Comparison of ENCODE assay signal across 7 cellular contexts in genomic region chr9:39464122-39464777, GRCh38.
A peak's percentile ranks its signal among the peaks of the same experiment; 100 is the strongest.
DNase-seq lines count a peak whose midpoint lies in the region; ATAC-seq and TF ChIP-seq lines count a peak whose summit lies in the region.
"Not testable (repeated sequence)": the region's sequence is repeated elsewhere in the genome, so short reads cannot be mapped to it uniquely, and the experiment has no call there.

No MANE protein-coding gene starts in this region.

- H3K9me3 Mint-ChIP-seq in activated B cell treated with CpG ODN at 0.5 μM for 24 hours = not testable (repeated sequence)

- H3K4me3 ChIP-seq in mammary epithelial cell (replicated peaks in 1 of 3; ENCODE audit: insufficient read depth in 1 of 3, low read depth in 2 of 3, low read length in 3 of 3) (peak overlapping the region; percentile 44 to 51 (median 48)), iPS-20b (ENCODE audit: low read length) (peak overlapping the region; percentile 67), skeletal muscle satellite cell (ENCODE audit: low read length) (peak overlapping the region; percentile 65)

- H3K27me3 Mint-ChIP-seq in activated B cell treated with CpG ODN at 0.5 μM for 24 hours = not testable (repeated sequence)

- H3K4me1 ChIP-seq in mammary epithelial cell (ENCODE audit: insufficient read depth, low read length); iPS-20b (ENCODE audit: insufficient read depth, low read length); skeletal muscle satellite cell (ENCODE audit: control insufficient read depth, insufficient read depth, low read length): not testable (repeated sequence)

- not testable (repeated sequence) for H3K4me1 Mint-ChIP-seq in activated B cell treated with CpG ODN at 0.5 μM for 24 hours

- H3K27ac Mint-ChIP-seq in activated B cell treated with CpG ODN at 0.5 μM for 24 hours = peak overlapping the region; percentile 92

- H3K4me2 ChIP-seq in mammary epithelial cell (ENCODE audit: insufficient read depth, low read depth, low read length) = peak overlapping the region; percentile 80
- H3K4me2 ChIP-seq in skeletal muscle satellite cell (ENCODE audit: low read length) = peak overlapping the region; percentile 66

- intact Hi-C loops in activated B cell treated with CpG ODN at 0.5 μM for 24 hours (cut with micrococcal nuclease); mammary epithelial cell (cut with micrococcal nuclease): not testable (repeated sequence)

- peak overlapping the region; percentile 23 for H3K9ac ChIP-seq in mammary epithelial cell (ENCODE audit: insufficient read depth, low read length)
- not testable (repeated sequence) for H3K9ac ChIP-seq in iPS-20b (ENCODE audit: low read depth, low read length)
- H3K9ac ChIP-seq in skeletal muscle satellite cell (ENCODE audit: low read depth, low read length) = peak overlapping the region; percentile 64

- CTCF ChIA-PET in activated B cell treated with CpG ODN at 0.5 μM for 24 hours (lab: Charles Lee); mammary epithelial cell (lab: Charles Lee; ENCODE audit: low non-redundant PET): not testable (repeated sequence)

- TF ChIP-seq CTCF in activated B cell treated with CpG ODN at 0.5 μM for 24 hours (IDR thresholded peaks at IDR 0.05); mammary epithelial cell (conservative IDR thresholded peaks at IDR 0.05 in 1 of 2, IDR thresholded peaks at IDR 0.05 in 1 of 2; ENCODE audit: extremely low read depth in 1 of 2, insufficient read depth in 1 of 2, low read depth in 1 of 2, low read length in 2 of 2): not testable (repeated sequence)

- 3% methylated on average over 11 of the region's 46 CpGs for WGBS in mammary epithelial cell (ENCODE audit: low coverage, missing lambda C conversion rate)

- H3K36me3 ChIP-seq in mammary epithelial cell (ENCODE audit: insufficient read depth, low read length); iPS-20b (ENCODE audit: insufficient read depth, low read depth, low read length); skeletal muscle satellite cell (ENCODE audit: insufficient read depth, low read length): not testable (repeated sequence)

- peak; percentile 63 for DNase-seq in NCI-H226
- DNase-seq in activated B cell treated with CpG ODN at 0.5 μM for 24 hours = peak; percentile 67
- DNase-seq in mammary epithelial cell = peak; percentile 96

- H4K20me1 ChIP-seq in mammary epithelial cell (ENCODE audit: insufficient read depth, low read length) = not testable (repeated sequence)

- H2AFZ ChIP-seq in mammary epithelial cell (ENCODE audit: low read depth, low read length) = peak overlapping the region; percentile 72

- not testable (repeated sequence) for H3K27me3 ChIP-seq in mammary epithelial cell (ENCODE audit: insufficient read depth, low read length); iPS-20b (ENCODE audit: insufficient read depth, low read length); skeletal muscle satellite cell (ENCODE audit: control insufficient read depth, insufficient read depth, low read length)

- not testable (repeated sequence) for BruUV-seq in mammary epithelial cell (replicated peaks; lab: Mats Ljungman, UMichigan)

- H3K36me3 Mint-ChIP-seq in activated B cell treated with CpG ODN at 0.5 μM for 24 hours (ENCODE audit: low read depth) = not testable (repeated sequence)

- dilution Hi-C loops in mammary epithelial cell (cut with HindIII; ENCODE audit: low sequenced_read_pairs) = not testable (repeated sequence)

- peak overlapping the region; percentile 29 for H3K27ac ChIP-seq in mammary epithelial cell (ENCODE audit: insufficient read depth, low read depth, low read length)
- not testable (repeated sequence) for H3K27ac ChIP-seq in iPS-20b (ENCODE audit: low read length)

- H3K9me3 ChIP-seq in mammary epithelial cell (replicated peaks; ENCODE audit: insufficient read depth, low read length); iPS-20b (ENCODE audit: insufficient read depth, low read depth, low read length); skeletal muscle satellite cell (replicated peaks; ENCODE audit: low read length): not testable (repeated sequence)

- POLR2A ChIA-PET in activated B cell treated with CpG ODN at 0.5 μM for 24 hours (lab: Charles Lee) = not testable (repeated sequence)

- in situ Hi-C loops in mammary epithelial cell (cut with MboI; ENCODE audit: low sequenced_read_pairs in 2 of 2) = not testable (repeated sequence)

- not testable (repeated sequence) for H3K79me2 ChIP-seq in mammary epithelial cell (ENCODE audit: insufficient read depth, low read length)

- peak overlapping the region; percentile 94 for H3K4me3 Mint-ChIP-seq in activated B cell treated with CpG ODN at 0.5 μM for 24 hours

- ATAC-seq in GM19035 (IDR thresholded peaks at IDR 0.05; ENCODE audit: unreplicated experiment) = peak; percentile 98
- peak; percentile 96 for ATAC-seq in HG03342 (IDR thresholded peaks at IDR 0.05; ENCODE audit: unreplicated experiment)
- ATAC-seq in activated B cell treated with CpG ODN at 0.5 μM for 24 hours (ENCODE audit: low read depth) = peak; percentile 97
